ENCODE assay signal across 1 cellular context in genomic region chr10:45672201-45673073, GRCh38.
TF ChIP-seq lines count a peak whose summit lies in the region.

Gene ZFAND4, minus strand, starts transcription at chr10:45672772. Its CDS starts 9,047 bp downstream, at chr10:45663725.

TF ChIP-seq in HepG2, 621 proteins besides CTCF, POLR2A, EP300 and RAD21 (continued from another document and continues in another):
- TF ChIP-seq ZNF616 (CRISPR knock-in tag; IDR thresholded peaks at IDR 0.05; ENCODE audit: low read depth) = peak; percentile 18; the same call in 1 of the 2 replicates
- no peak for TF ChIP-seq ZNF496 (CRISPR knock-in tag; IDR thresholded peaks at IDR 0.05; ENCODE audit: insufficient replicate concordance)
- TF ChIP-seq IRF2 (CRISPR knock-in tag; IDR thresholded peaks at IDR 0.05) = 0 out of 2 replicates have a peak, but pooled peaks have one; percentile 7
- no peak for TF ChIP-seq ZKSCAN1 (IDR thresholded peaks at IDR 0.05; ENCODE audit: low read length)
- no peak for TF ChIP-seq ZNF766 (CRISPR knock-in tag; IDR thresholded peaks at IDR 0.05; ENCODE audit: borderline replicate concordance)
- TF ChIP-seq ZNF10 (CRISPR knock-in tag; IDR thresholded peaks at IDR 0.05; ENCODE audit: borderline replicate concordance, low read depth) = no peak
- no peak for TF ChIP-seq ZNF691 (CRISPR knock-in tag; IDR thresholded peaks at IDR 0.05; ENCODE audit: borderline replicate concordance, low read depth)
- no peak for TF ChIP-seq JARID2 (CRISPR knock-in tag; IDR thresholded peaks at IDR 0.05; ENCODE audit: insufficient replicate concordance)
- TF ChIP-seq SAP130 (CRISPR knock-in tag; IDR thresholded peaks at IDR 0.05; ENCODE audit: low read depth) = peak; percentile 82
- 0 out of 2 replicates have a peak, but pooled peaks have one; percentile 36 for TF ChIP-seq KLF6 (CRISPR knock-in tag; IDR thresholded peaks at IDR 0.05)
- no peak for TF ChIP-seq ZNF383 (CRISPR knock-in tag; IDR thresholded peaks at IDR 0.05; ENCODE audit: borderline replicate concordance)
- peak; percentile 73 for TF ChIP-seq GABPA (IDR thresholded peaks at IDR 0.05; ENCODE audit: low read depth, low read length)
- peak; percentile 50; the same call in 1 of the 2 replicates for TF ChIP-seq GABPA (CRISPR knock-in tag; IDR thresholded peaks at IDR 0.05; ENCODE audit: low read depth)
- TF ChIP-seq DMTF1 (CRISPR knock-in tag; IDR thresholded peaks at IDR 0.05) = no peak
- TF ChIP-seq ZSCAN29 (CRISPR knock-in tag; conservative IDR thresholded peaks at IDR 0.05) = no peak
- TF ChIP-seq GTF2F1 (IDR thresholded peaks at IDR 0.05; ENCODE audit: low read length) = no peak
- no peak for TF ChIP-seq KLF9 (CRISPR knock-in tag; IDR thresholded peaks at IDR 0.05; ENCODE audit: low read depth)
- no peak; the same call in 1 of the 2 replicates for TF ChIP-seq BHLHE40 (IDR thresholded peaks at IDR 0.05; ENCODE audit: low read length)
- TF ChIP-seq TAF1 (CRISPR knock-in tag; IDR thresholded peaks at IDR 0.05) = peak; percentile 48
- no peak for TF ChIP-seq SRSF9 (IDR thresholded peaks at IDR 0.05; ENCODE audit: borderline replicate concordance, insufficient read depth, low read depth, low read length, poor library complexity, severe bottlenecking)
- peak; percentile 74 for TF ChIP-seq ZBTB43 (CRISPR knock-in tag; conservative IDR thresholded peaks at IDR 0.05)
- no peak for TF ChIP-seq RBAK (CRISPR knock-in tag; IDR thresholded peaks at IDR 0.05)
- no peak for TF ChIP-seq RELA (CRISPR knock-in tag; IDR thresholded peaks at IDR 0.05)
- 0 out of 2 replicates have a peak, but pooled peaks have one; percentile 15 for TF ChIP-seq ZNF614 (CRISPR knock-in tag; IDR thresholded peaks at IDR 0.05; ENCODE audit: borderline replicate concordance)
- TF ChIP-seq ZFP90 (CRISPR knock-in tag; IDR thresholded peaks at IDR 0.05; ENCODE audit: borderline replicate concordance) = no peak
- TF ChIP-seq RNF2 (conservative IDR thresholded peaks at IDR 0.05; ENCODE audit: low read depth) = peak; percentile 89
- TF ChIP-seq RAD51 (IDR thresholded peaks at IDR 0.05; ENCODE audit: borderline replicate concordance) = no peak
- peak; percentile 97 for TF ChIP-seq SP4 (CRISPR knock-in tag; IDR thresholded peaks at IDR 0.05)
- no peak for TF ChIP-seq ZNF292 (CRISPR knock-in tag; IDR thresholded peaks at IDR 0.05; ENCODE audit: borderline replicate concordance, low read depth)
- peak; percentile 99 for TF ChIP-seq ZNF687 (CRISPR knock-in tag; IDR thresholded peaks at IDR 0.05)
- no peak for TF ChIP-seq ZNF12 (CRISPR knock-in tag; IDR thresholded peaks at IDR 0.05)
- peak; percentile 79 for TF ChIP-seq SKI (IDR thresholded peaks at IDR 0.05; ENCODE audit: partially characterized antibody)
- TF ChIP-seq GATA4 (IDR thresholded peaks at IDR 0.05; ENCODE audit: borderline replicate concordance, low read depth) = no peak
- 0 out of 2 replicates have a peak, but pooled peaks have one; percentile 64 for TF ChIP-seq SMAD9 (CRISPR knock-in tag; IDR thresholded peaks at IDR 0.05)
- no peak for TF ChIP-seq NRL (CRISPR knock-in tag; IDR thresholded peaks at IDR 0.05; ENCODE audit: borderline replicate concordance)
- TF ChIP-seq ZEB1 (IDR thresholded peaks at IDR 0.05; ENCODE audit: insufficient replicate concordance, low read depth) = no peak
- TF ChIP-seq RCOR2 (CRISPR knock-in tag; IDR thresholded peaks at IDR 0.05) = no peak
- peak; percentile 94 for TF ChIP-seq GABPB1 (CRISPR knock-in tag; IDR thresholded peaks at IDR 0.05)
- no peak for TF ChIP-seq ZNF678 (CRISPR knock-in tag; IDR thresholded peaks at IDR 0.05)
- no peak for TF ChIP-seq ZNF280D (CRISPR knock-in tag; IDR thresholded peaks at IDR 0.05)
- peak; percentile 65; the same call in 1 of the 2 replicates for TF ChIP-seq ZFP37 (CRISPR knock-in tag; IDR thresholded peaks at IDR 0.05; ENCODE audit: borderline replicate concordance)
- TF ChIP-seq TCF7 (IDR thresholded peaks at IDR 0.05; ENCODE audit: low read depth) = no peak
- TF ChIP-seq EEA1 (CRISPR knock-in tag; IDR thresholded peaks at IDR 0.05; ENCODE audit: borderline replicate concordance) = no peak
- TF ChIP-seq ZNF3 (CRISPR knock-in tag; IDR thresholded peaks at IDR 0.05) = peak; percentile 53; the same call in 1 of the 2 replicates
- no peak for TF ChIP-seq DNMT3B (CRISPR knock-in tag; conservative IDR thresholded peaks at IDR 0.05)
- no peak for TF ChIP-seq ZNF362 (CRISPR knock-in tag; IDR thresholded peaks at IDR 0.05; ENCODE audit: borderline replicate concordance)
- 0 out of 2 replicates have a peak, but pooled peaks have one; percentile 36 for TF ChIP-seq SMYD3 (CRISPR knock-in tag; IDR thresholded peaks at IDR 0.05)
- peak; percentile 70; the same call in 1 of the 2 replicates for TF ChIP-seq ZNF788 (CRISPR knock-in tag; IDR thresholded peaks at IDR 0.05; ENCODE audit: borderline replicate concordance)
- TF ChIP-seq ZNF615 (CRISPR knock-in tag; IDR thresholded peaks at IDR 0.05; ENCODE audit: borderline replicate concordance) = no peak
- TF ChIP-seq ZNF609 (CRISPR knock-in tag; IDR thresholded peaks at IDR 0.05; ENCODE audit: borderline replicate concordance) = no peak
- TF ChIP-seq JUN (CRISPR knock-in tag; IDR thresholded peaks at IDR 0.05) = no peak
